In genomic region chrX:154399527-154400368, GRCh38 we compare ENCODE assay signal across 8 cellular contexts. TPM values are rescaled to one million over a fixed set of nuclear protein-coding genes. Genes with fewer than 3 reads are reported as not detected.
DNase-seq lines count a peak whose midpoint lies in the region; ATAC-seq and TF ChIP-seq lines count a peak whose summit lies in the region.

No MANE protein-coding gene starts in this region.

- TF ChIP-seq CTCF in C4-2B (conservative IDR thresholded peaks at IDR 0.05): no peak
- TF ChIP-seq CTCF in NB4 (IDR thresholded peaks at IDR 0.05; ENCODE audit: low read depth, low read length): no peak

- peaks cover 10 to 14% of the 10 kb centered on the region in 2 donors for H3K4me1 ChIP-seq in naive thymus-derived CD4-positive, alpha-beta T cell (ENCODE audit: control insufficient read depth in 2 of 2, insufficient read depth in 2 of 2, low read length in 2 of 2)

- ATAC-seq in naive thymus-derived CD4-positive, alpha-beta T cell: no peak
- ATAC-seq in HG03521 (IDR thresholded peaks at IDR 0.05; ENCODE audit: unreplicated experiment) (no peak), GM18517 (IDR thresholded peaks at IDR 0.05; ENCODE audit: unreplicated experiment) (no peak)

- H3K36me3 ChIP-seq in naive thymus-derived CD4-positive, alpha-beta T cell (ENCODE audit: control insufficient read depth in 2 of 3, insufficient read depth in 3 of 3, low read length in 3 of 3): peaks cover 7 to 23% (median 11%) of the 10 kb centered on the region in 3 experiments

- no peaks in the 10 kb centered on the region for H3K27me3 ChIP-seq in naive thymus-derived CD4-positive, alpha-beta T cell (ENCODE audit: control insufficient read depth in 2 of 2, insufficient read depth in 2 of 2, low read length in 2 of 2)

- peaks cover 0 to 5% (median 0%) of the 10 kb centered on the region in 5 donors for H3K27me3 Mint-ChIP-seq in naive thymus-derived CD4-positive, alpha-beta T cell

- CTCF ChIA-PET in naive thymus-derived CD4-positive, alpha-beta T cell (lab: Charles Lee): interaction anchor here (1.8 kb wide), 1 partner anchor 136 kb away, joined by 4 read pairs; no protein-coding TSS in a partner anchor

- no peaks in the 10 kb centered on the region for H3K9me3 ChIP-seq in naive thymus-derived CD4-positive, alpha-beta T cell (ENCODE audit: control insufficient read depth in 2 of 3, low read length in 3 of 3)

- TF ChIP-seq POLR2A in NB4 (IDR thresholded peaks at IDR 0.05; ENCODE audit: extremely low read depth, insufficient read length): no peak

- intact Hi-C loops in naive thymus-derived CD4-positive, alpha-beta T cell (cut with micrococcal nuclease): loop anchor here (1.0 to 10.0 kb wide), 7 partner anchors 12 to 625 kb away; partner anchors contain the start of genes F8 (in 1 of the 2), FUNDC2 (in 1 of the 2), GDI1 (in 1 of the 2) and HCFC1 (in 1 of the 2)

- peak overlapping the region; percentile 100 for H3K4me3 ChIP-seq in NB4 (ENCODE audit: low read depth, low read length)
- H3K4me3 ChIP-seq in naive thymus-derived CD4-positive, alpha-beta T cell (ENCODE audit: low read length): peak overlapping the region; percentile 95

- H3K4me1 Mint-ChIP-seq in naive thymus-derived CD4-positive, alpha-beta T cell: peaks cover 6 to 22% (median 14%) of the 10 kb centered on the region in 7 donors

- H3K27ac ChIP-seq in C4-2B: peak overlapping the region; percentile 97
- H3K27ac ChIP-seq in naive thymus-derived CD4-positive, alpha-beta T cell (ENCODE audit: low read depth, low read length): peak overlapping the region; percentile 97

- peak overlapping the region; percentile 97 to 100 (median 99) for H3K27ac Mint-ChIP-seq in naive thymus-derived CD4-positive, alpha-beta T cell

- H3K4me3 Mint-ChIP-seq in naive thymus-derived CD4-positive, alpha-beta T cell: peak overlapping the region; percentile 93 to 100 (median 98)

- POLR2A ChIA-PET in naive thymus-derived CD4-positive, alpha-beta T cell (lab: Charles Lee): interaction anchor here (0.5 to 6.8 kb wide), 22 partner anchors 8 to 144 kb away, joined by 3 to 77 read pairs (median 6); partner anchors contain the start of genes ATP6AP1, DNASE1L1, FAM50A and PLXNA3

- peaks cover 0 to 11% (median 0%) of the 10 kb centered on the region in 11 donors for H3K9me3 Mint-ChIP-seq in naive thymus-derived CD4-positive, alpha-beta T cell

- DNase-seq in NB4 (ENCODE audit: low read depth): no peak
- DNase-seq in central memory CD4-positive, alpha-beta T cell: peak; percentile 45
- peak in 5 of 9 donors; percentile 16 to 48 (median 40) for DNase-seq in naive thymus-derived CD4-positive, alpha-beta T cell
- DNase-seq in Ammon's horn (ENCODE audit: low spot score): no peak
- DNase-seq in T-helper 9 cell: no peak

- peaks cover 3 to 20% (median 16%) of the 10 kb centered on the region in 5 donors for H3K36me3 Mint-ChIP-seq in naive thymus-derived CD4-positive, alpha-beta T cell

RNA-seq across cellular contexts. Expression of gene RPL10, which starts 1.6 kb away (rescaled TPM):
- total RNA-seq in naive thymus-derived CD4-positive, alpha-beta T cell: 1,000 to 10,000 TPM; 2,926 to 5,130 (median 5,063) TPM
- 1,000 to 10,000 TPM; 6,302 to 7,439 TPM for polyA plus RNA-seq in naive thymus-derived CD4-positive, alpha-beta T cell

RNA-seq across cellular contexts. Expression of gene DNASE1L1, which starts 9.3 kb away (rescaled TPM):
- 10 to 100 TPM; 18.4 to 31.1 (median 21.7) TPM for total RNA-seq in naive thymus-derived CD4-positive, alpha-beta T cell
- 10 to 100 TPM; 11.1 to 19.6 TPM for polyA plus RNA-seq in naive thymus-derived CD4-positive, alpha-beta T cell

RNA-seq across cellular contexts. Expression of gene TAFAZZIN, which starts 11.6 kb away (rescaled TPM):
- total RNA-seq in naive thymus-derived CD4-positive, alpha-beta T cell: 100 to 1,000 TPM in 3 of 5 experiments, 10 to 100 TPM in 2; 90.9 to 130 (median 108) TPM
- polyA plus RNA-seq in naive thymus-derived CD4-positive, alpha-beta T cell: 10 to 100 TPM; 40.4 to 46.4 TPM

RNA-seq across cellular contexts. Expression of gene EMD, which starts 20.7 kb away (rescaled TPM):
- total RNA-seq in naive thymus-derived CD4-positive, alpha-beta T cell: 100 to 1,000 TPM in 2 of 5 experiments, 10 to 100 TPM in 3; 53.5 to 141 (median 89.9) TPM
- polyA plus RNA-seq in naive thymus-derived CD4-positive, alpha-beta T cell: 10 to 100 TPM; 31.5 to 34.6 TPM

RNA-seq across cellular contexts. Expression of gene FLNA, which starts 25.3 kb away (rescaled TPM):
- total RNA-seq in naive thymus-derived CD4-positive, alpha-beta T cell: 1,000 to 10,000 TPM in 2 of 5 experiments, 100 to 1,000 TPM in 3; 440 to 1,423 (median 604) TPM
- polyA plus RNA-seq in naive thymus-derived CD4-positive, alpha-beta T cell: 100 to 1,000 TPM in 1 of 2 donors, 10 to 100 TPM in 1; 96.0 to 333 TPM

Comparison
In these comparisons a context has a peak if more than half of its experiments do, and no peak if none do; other contexts are left out.
1. DNase-seq: peak in central memory CD4-positive, alpha-beta T cell (single experiment) and naive thymus-derived CD4-positive, alpha-beta T cell (5 of 9); none in NB4 (single experiment), Ammon's horn (single experiment) and T-helper 9 cell (single experiment).